In genomic region chr16:9415588-9415987, GRCh38 we compare ENCODE assay signal across 20 cellular contexts.
"Had no signal": no experiment of that assay in that cellular context is flagged by ENCODE, and none has a peak within 500 bp of the region (broad histone marks: within the 10 kb centered on the region; RNA-seq: fewer than 3 reads in every experiment).

No MANE protein-coding gene starts in this region.

- H3K27me3 ChIP-seq: colonic mucosa, dorsolateral prefrontal cortex, heart left ventricle, testis, uterus had no signal

- H3K4me1 ChIP-seq: colonic mucosa, heart left ventricle, lower lobe of right lung, spleen, testis, uterus had no signal

- ATAC-seq: heart left ventricle, left colon, lower lobe of right lung had no signal

- H3K4me3 ChIP-seq: colonic mucosa, dorsolateral prefrontal cortex, heart left ventricle, lower lobe of right lung, spleen, testis, uterus had no signal

- H3K9me3 ChIP-seq: colonic mucosa, lower lobe of right lung, testis, uterus had no signal

- DNase-seq: activated CD4-positive, alpha-beta memory T cell treated with anti-CD3 and anti-CD28 coated beads for 36 hours; activated CD4-positive, alpha-beta T cell treated with anti-CD3 and anti-CD28 coated beads for 48 hours; activated effector memory CD4-positive, alpha-beta T cell treated with Interleukin-2 at 50 U/mL for 16 hours; activated naive CD4-positive, alpha-beta T cell treated with anti-CD3 and anti-CD28 coated beads for 36 hours; activated T-cell treated with anti-CD3 and anti-CD28 coated beads, Interleukin-2, amount 50 U/mL, for 48 hours; amygdala; colonic mucosa; dorsolateral prefrontal cortex; heart left ventricle; islet precursor cell; left colon; lower lobe of right lung; naive B cell; retina; spleen; stimulated activated CD4-positive, alpha-beta T cell treated with anti-CD3 and anti-CD28 coated beads, Interleukin-4, amount 100 ng/mL, for 1 hour; stimulated activated naive CD4-positive, alpha-beta T cell; testis; trophoblast cell; uterus had no signal

- H3K27ac ChIP-seq: colonic mucosa, dorsolateral prefrontal cortex, heart left ventricle, lower lobe of right lung, spleen, testis, uterus had no signal

- H3K36me3 ChIP-seq: colonic mucosa, heart left ventricle, lower lobe of right lung, spleen, uterus had no signal
